ENCODE assay signal across 16 cellular contexts in the genomic region with DNA sequence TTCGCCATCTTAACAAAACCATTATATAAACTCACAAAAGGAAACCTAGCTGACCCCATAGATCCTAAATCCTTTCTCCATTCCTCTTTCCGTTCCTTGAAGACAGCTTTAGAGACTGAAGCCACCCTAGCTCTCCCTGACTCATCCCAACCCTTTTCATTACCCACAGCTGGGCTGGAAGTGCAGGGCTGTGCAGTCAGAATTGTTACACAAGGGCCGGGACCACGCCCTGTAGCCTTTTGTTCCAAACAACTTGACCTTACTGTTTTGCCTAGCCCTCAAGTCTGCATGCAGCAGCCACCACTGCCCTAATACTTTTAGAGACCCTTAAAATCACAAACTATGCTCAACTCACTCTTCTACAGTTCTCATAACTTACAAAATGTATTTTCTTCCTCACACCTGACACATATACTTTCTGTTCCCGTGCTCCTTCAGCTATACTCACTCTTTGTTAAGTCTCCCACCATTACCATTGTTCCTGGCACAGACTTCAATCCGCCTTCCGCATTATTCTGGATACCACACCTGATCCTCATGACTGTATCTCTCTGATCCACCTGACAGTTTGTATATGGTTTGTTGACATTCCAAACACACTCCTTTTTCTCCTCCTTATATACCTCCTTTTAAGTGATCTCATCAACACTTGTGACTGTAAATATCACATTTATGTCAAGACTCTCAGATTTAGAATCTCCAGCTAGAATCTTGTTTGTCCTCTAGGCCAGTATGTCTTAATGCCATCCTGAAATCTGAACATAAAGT.
DNase-seq lines count a peak whose midpoint lies in the region; ATAC-seq and TF ChIP-seq lines count a peak whose summit lies in the region.
"Had no signal": no experiment of that assay in that cellular context is flagged by ENCODE, and none has a peak within 500 bp of the region (broad histone marks: within the 10 kb centered on the region; RNA-seq: fewer than 3 reads in every experiment).

No MANE protein-coding gene starts in this region.

- in situ Hi-C loops in astrocyte of the spinal cord (cut with HindIII; ENCODE audit: low sequenced_read_pairs), result no loop called here

- no peaks in the 10 kb centered on the region for H3K79me2 ChIP-seq in Karpas-422 (ENCODE audit: low read length)
- H3K79me2 ChIP-seq: parathyroid adenoma had no signal

- H3K36me3 ChIP-seq in Karpas-422 (ENCODE audit: insufficient read depth, low read length), result no peaks in the 10 kb centered on the region
- no peaks in the 10 kb centered on the region for H3K36me3 ChIP-seq in testis (ENCODE audit: low read depth, missing control alignments)
- H3K36me3 ChIP-seq: gastrocnemius medialis, upper lobe of right lung had no signal

- H4K20me1 ChIP-seq in Karpas-422 (ENCODE audit: insufficient read depth, low read depth, low read length), result no peaks in the 10 kb centered on the region

- no peak for TF ChIP-seq POLR2A in testis (IDR thresholded peaks at IDR 0.05)

- no peak overlapping the region for H3K4me3 ChIP-seq in Karpas-422 (ENCODE audit: low read length)
- H3K4me3 ChIP-seq in astrocyte of the spinal cord (ENCODE audit: low read depth, low read length), result no peak overlapping the region
- no peak overlapping the region for H3K4me3 ChIP-seq in fibroblast of villous mesenchyme (ENCODE audit: low read depth, low read length)
- H3K4me3 ChIP-seq in testis, result no peak overlapping the region
- H3K4me3 ChIP-seq: gastrocnemius medialis, smooth muscle cell, upper lobe of right lung had no signal

- no peaks in the 10 kb centered on the region; the same call in 1 of the 2 replicates for H3K4me1 ChIP-seq in Karpas-422 (ENCODE audit: low read length)
- H3K4me1 ChIP-seq in testis, result no peaks in the 10 kb centered on the region
- H3K4me1 ChIP-seq: gastrocnemius medialis, parathyroid adenoma, upper lobe of right lung had no signal

- DNase-seq in Karpas-422 (peak; percentile 10), astrocyte of the spinal cord (ENCODE audit: low read depth, low spot score) (peak; percentile 23), fibroblast of villous mesenchyme (ENCODE audit: low read depth) (peak; percentile 76), testis (peak; percentile 34), occipital lobe (lab: John Stamatoyannopoulos, UW) (no peak), GM20000 (ENCODE audit: low spot score) (no peak)
- DNase-seq: activated CD4-positive, CD25-positive, alpha-beta regulatory T cell treated with anti-CD3 and anti-CD28 coated beads, Interleukin-2, amount 50 U/mL, for 72 hours; naive thymus-derived CD4-positive, alpha-beta T cell; NCI-H1417 treated with DMSO at 0.1 percent for 48 hours; stimulated activated naive B cell treated with anti-CD40 and anti-IgM and Interleukin-4, amounts not matched to agents 10 μg/mL and 1 μg/mL and 100 μg/mL, for 72 hours; upper lobe of right lung had no signal

- no peak overlapping the region for H3K27ac ChIP-seq in Karpas-422 (ENCODE audit: low read length)
- no peak overlapping the region for H3K27ac ChIP-seq in testis
- H3K27ac ChIP-seq: gastrocnemius medialis, parathyroid adenoma, upper lobe of right lung had no signal

- intact Hi-C loops in testis (cut with DNase I; ENCODE audit: low total_unique reads), result no loop called here

- H3K4me2 ChIP-seq in Karpas-422 (ENCODE audit: low read depth, low read length, poor library complexity, severe bottlenecking), result no peak overlapping the region
- H3K4me2 ChIP-seq: smooth muscle cell had no signal

- 81% methylated on average over 7 of the region's 7 CpGs for WGBS in testis, 2 donors

- no peak for ATAC-seq in GM18873 (IDR thresholded peaks at IDR 0.05; ENCODE audit: low FRiP score, unreplicated experiment)
- ATAC-seq in GM18498 (IDR thresholded peaks at IDR 0.05; ENCODE audit: unreplicated experiment), result no peak
- ATAC-seq: gastrocnemius medialis; naive thymus-derived CD4-positive, alpha-beta T cell; stimulated activated naive B cell treated with anti-CD40 and anti-IgM and Interleukin-4, amounts not matched to agents 10 μg/mL and 1 μg/mL and 100 μg/mL, for 72 hours; upper lobe of right lung had no signal

- TF ChIP-seq CTCF in astrocyte of the spinal cord (IDR thresholded peaks at IDR 0.05; ENCODE audit: low read depth, low read length) (no peak), fibroblast of villous mesenchyme (IDR thresholded peaks at IDR 0.05; ENCODE audit: insufficient read depth, low read depth, low read length) (no peak), testis (IDR thresholded peaks at IDR 0.05) (no peak), GM20000 (IDR thresholded peaks at IDR 0.05; ENCODE audit: extremely low read depth, missing control alignments) (no peak)

- H3K9me3 ChIP-seq in Karpas-422 (ENCODE audit: low read length) (no peaks in the 10 kb centered on the region), testis (no peaks in the 10 kb centered on the region)
- H3K9me3 ChIP-seq: gastrocnemius medialis, upper lobe of right lung had no signal

- no peaks in the 10 kb centered on the region for H3K9me2 ChIP-seq in Karpas-422 (replicated peaks; ENCODE audit: insufficient read depth, low read length)

- no peaks in the 10 kb centered on the region for H3K27me3 ChIP-seq in Karpas-422 (ENCODE audit: low read length)
- no peaks in the 10 kb centered on the region for H3K27me3 ChIP-seq in testis
- H3K27me3 ChIP-seq: gastrocnemius medialis, upper lobe of right lung had no signal

- H2AFZ ChIP-seq in Karpas-422 (ENCODE audit: low read length), result no peak overlapping the region
- H2AFZ ChIP-seq: parathyroid adenoma had no signal

- H3K9ac ChIP-seq in Karpas-422 (ENCODE audit: low read length), result no peak overlapping the region
- H3K9ac ChIP-seq: parathyroid adenoma had no signal

Comparison
In these comparisons a context has a peak if more than half of its experiments do, and no peak if none do; other contexts are left out.
1. DNase-seq: peak in Karpas-422 (single experiment), astrocyte of the spinal cord (single experiment), fibroblast of villous mesenchyme (single experiment) and testis (single experiment); none in occipital lobe (single experiment) and GM20000 (single experiment).